8 cellular contexts compared by ENCODE assay signal in the genomic region with DNA sequence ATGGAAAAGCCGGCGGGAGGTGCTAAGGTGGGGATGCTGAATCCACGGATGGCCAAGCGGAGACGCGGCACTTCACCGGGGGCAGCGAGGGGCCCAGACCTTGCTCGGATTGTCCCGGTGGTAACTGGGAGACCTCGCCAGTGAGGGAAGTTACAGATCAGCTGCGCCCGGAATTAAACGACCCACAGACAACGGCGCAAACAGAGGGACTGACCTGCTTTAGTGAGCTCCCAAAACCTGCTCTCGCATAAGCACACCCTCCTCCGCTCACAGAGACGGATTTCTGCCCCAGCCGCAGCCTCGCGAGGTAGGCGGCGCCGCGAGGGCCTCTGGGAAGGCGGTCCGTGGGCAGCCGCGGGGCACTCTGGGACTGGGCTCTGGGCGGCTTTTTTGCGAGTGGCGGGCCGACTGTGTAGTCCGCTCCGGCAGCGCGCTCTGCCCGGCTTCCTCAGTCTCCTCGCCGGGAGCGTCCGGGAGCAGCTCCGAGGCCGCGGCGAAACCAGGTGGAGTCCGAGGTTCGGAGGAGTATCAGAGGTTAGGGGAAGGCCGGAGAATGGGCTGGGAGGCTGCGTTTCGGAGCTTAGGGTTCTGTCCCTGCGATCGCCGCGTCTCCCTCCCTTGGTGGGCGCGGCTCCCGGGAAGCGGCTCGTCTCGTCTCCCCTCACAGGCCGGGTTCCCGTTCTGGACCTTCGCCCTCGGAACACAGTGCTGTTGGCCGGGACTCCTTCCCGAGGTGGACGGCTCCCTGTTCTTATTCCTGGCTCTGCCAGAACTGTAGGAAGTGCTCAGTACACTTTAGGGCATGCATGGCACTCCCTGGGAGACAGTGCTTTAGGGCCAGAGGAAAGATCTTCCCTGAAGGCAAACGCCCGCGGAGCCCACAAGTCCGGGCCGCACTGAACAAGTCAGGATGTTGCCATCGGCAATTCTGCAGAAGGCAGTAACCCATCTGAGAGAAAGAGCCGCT. TPM values are rescaled to one million over a fixed set of nuclear protein-coding genes. Genes with fewer than 3 reads are reported as not detected.
A peak's percentile ranks its signal among the peaks of the same experiment; 100 is the strongest.
DNase-seq lines count a peak whose midpoint lies in the region; ATAC-seq and TF ChIP-seq lines count a peak whose summit lies in the region.

A gene with protein sequence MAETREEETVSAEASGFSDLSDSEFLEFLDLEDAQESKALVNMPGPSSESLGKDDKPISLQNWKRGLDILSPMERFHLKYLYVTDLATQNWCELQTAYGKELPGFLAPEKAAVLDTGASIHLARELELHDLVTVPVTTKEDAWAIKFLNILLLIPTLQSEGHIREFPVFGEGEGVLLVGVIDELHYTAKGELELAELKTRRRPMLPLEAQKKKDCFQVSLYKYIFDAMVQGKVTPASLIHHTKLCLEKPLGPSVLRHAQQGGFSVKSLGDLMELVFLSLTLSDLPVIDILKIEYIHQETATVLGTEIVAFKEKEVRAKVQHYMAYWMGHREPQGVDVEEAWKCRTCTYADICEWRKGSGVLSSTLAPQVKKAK (plus strand): TSS at position 393 of the 967 bp plus-strand sequence. CDS start 5,778 bp downstream, outside the sequence.

- H3K4me3 Mint-ChIP-seq in Caco-2 (ENCODE audit: unreplicated experiment), result peak within 1 kb of the TSS; percentile 83
- peak within 1 kb of the TSS; percentile 84 to 90 (median 89) for H3K4me3 Mint-ChIP-seq in nephron

- H3K9me3 Mint-ChIP-seq in Caco-2 (ENCODE audit: unreplicated experiment), result peaks cover 9% of the 10 kb centered on the region
- peaks cover 56% of the 10 kb centered on the region for H3K9me3 Mint-ChIP-seq in nephron

- no peak for TF ChIP-seq CTCF in Caco-2 (IDR thresholded peaks at IDR 0.05; ENCODE audit: insufficient read depth in 1 of 2, low read depth in 1 of 2, low read length in 1 of 2, severe bottlenecking in 1 of 2, unreplicated experiment in 1 of 2)
- TF ChIP-seq CTCF in fibroblast of the aortic adventitia (IDR thresholded peaks at IDR 0.05; ENCODE audit: insufficient read depth, low read length), result no peak
- no peak for TF ChIP-seq CTCF in nephron (IDR thresholded peaks at IDR 0.05; ENCODE audit: unreplicated experiment in 3 of 3)

- peak; percentile 79 to 81 for DNase-seq in Caco-2
- peak; percentile 71 for DNase-seq in Jurkat, Clone E6-1 (ENCODE audit: low read depth, low spot score)
- DNase-seq in SHP77 (lab: John Stamatoyannopoulos, UW), result peak; percentile 72 to 81
- peak; percentile 76 for DNase-seq in activated effector memory CD4-positive, alpha-beta T cell treated with Interleukin-2 at 50 U/mL for 16 hours
- DNase-seq in fibroblast of the aortic adventitia (ENCODE audit: low read depth), result peak; percentile 69
- peak; percentile 89 for DNase-seq in stimulated activated naive CD8-positive, alpha-beta T cell treated with anti-CD3 and anti-CD28 coated beads, Interleukin-15, Interleukin-2, amounts not matched to agents 100 U/mL and 50 U/mL, for 24 hours

- H3K27me3 Mint-ChIP-seq in Caco-2 (ENCODE audit: insufficient read depth, unreplicated experiment) (no peaks in the 10 kb centered on the region), nephron (ENCODE audit: low read depth) (no peaks in the 10 kb centered on the region)

- no peaks in the 10 kb centered on the region for H3K9me3 ChIP-seq in Caco-2

- H3K36me3 Mint-ChIP-seq in Caco-2 (ENCODE audit: insufficient read depth, unreplicated experiment) (peaks cover 9% of the 10 kb centered on the region), nephron (ENCODE audit: low read depth) (peaks cover 80% of the 10 kb centered on the region)

- CTCF ChIA-PET in Caco-2 (lab: Charles Lee), result interaction anchor here (0.6 kb wide), 1 partner anchor 13 kb away, joined by 3 read pairs; no protein-coding TSS in a partner anchor

- POLR2A ChIA-PET in Caco-2 (lab: Charles Lee), result interaction anchor here (0.6 to 1.0 kb wide), 3 partner anchors 18 to 183 kb away, joined by 3 to 9 read pairs (median 4); a partner anchor contains a TSS

- TSS peak; percentile 60 for BruUV-seq in Caco-2 (replicated peaks; lab: Mats Ljungman, UMichigan)

- no peaks in the 10 kb centered on the region for H3K4me1 ChIP-seq in Caco-2

- H3K4me1 Mint-ChIP-seq in Caco-2 (ENCODE audit: low read depth, unreplicated experiment) (peaks cover 8% of the 10 kb centered on the region), nephron (peaks cover 8% of the 10 kb centered on the region)

- peak within 1 kb of the TSS; percentile 52 for H3K4me3 ChIP-seq in Caco-2 (ENCODE audit: low read depth, low read length)
- H3K4me3 ChIP-seq in Jurkat, Clone E6-1 (ENCODE audit: low read length), result peak within 1 kb of the TSS; percentile 83
- peak within 1 kb of the TSS; percentile 84 for H3K4me3 ChIP-seq in fibroblast of the aortic adventitia (ENCODE audit: low read depth, low read length)

- H3K27ac Mint-ChIP-seq in Caco-2 (ENCODE audit: unreplicated experiment), result peak within 1 kb of the TSS; percentile 90
- peak within 1 kb of the TSS; percentile 9 to 80 (median 73) for H3K27ac Mint-ChIP-seq in nephron

- intact Hi-C loops in Caco-2 (cut with micrococcal nuclease; ENCODE audit: unreplicated experiment), result no loop called here

- peak; percentile 89 for ATAC-seq in GM21515 (IDR thresholded peaks at IDR 0.05; ENCODE audit: unreplicated experiment)
- ATAC-seq in stimulated activated naive CD8-positive, alpha-beta T cell treated with anti-CD3 and anti-CD28 coated beads, Interleukin-15, Interleukin-2, amounts not matched to agents 100 U/mL and 50 U/mL, for 24 hours, result peak; percentile 100

- no peaks in the 10 kb centered on the region for H3K27me3 ChIP-seq in Caco-2 (replicated peaks; ENCODE audit: control insufficient read depth, insufficient read depth, low read length)

- H3K36me3 ChIP-seq in Caco-2 (ENCODE audit: control insufficient read depth, insufficient read depth, low read length), result no peaks in the 10 kb centered on the region

RNA-seq across cellular contexts. Expression of the gene that starts here (rescaled TPM):
- total RNA-seq in Caco-2 (2022) (6.4 and 9.1 TPM in 2 replicates), fibroblast of the aortic adventitia (ENCODE audit: low replicate concordance) (11.5 and 15.1 TPM in 2 replicates)
- 19.3 TPM for polyA plus RNA-seq in Jurkat, Clone E6-1 (2012; ENCODE audit: insufficient read depth, insufficient read length)

Comparison
In these comparisons a context has a peak if more than half of its experiments do, and no peak if none do; other contexts are left out.
1. Peak in every context shown above with its lines: DNase-seq, ATAC-seq and H3K4me3 ChIP-seq.